In the genomic region with DNA sequence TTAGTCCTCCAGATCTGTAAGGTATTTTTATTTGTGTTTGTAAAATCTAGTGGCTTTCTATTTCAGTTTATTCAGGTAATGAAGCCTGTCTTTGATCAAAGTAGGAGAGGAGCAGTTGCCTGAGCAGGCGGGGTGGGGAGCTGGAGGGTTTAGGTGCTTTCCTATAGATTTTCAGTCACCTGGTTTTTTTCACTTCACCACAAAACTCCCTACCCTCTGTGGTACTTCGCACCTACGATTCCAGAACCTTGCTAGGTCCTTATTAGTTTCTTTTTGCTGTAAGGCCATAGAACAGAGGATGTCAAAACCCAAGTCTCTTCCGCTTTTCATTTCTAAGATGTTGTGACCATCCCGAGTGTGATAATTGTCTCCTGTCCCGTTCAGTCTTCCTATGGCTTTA, we compare ENCODE assay signal across 13 cellular contexts. TPM values are rescaled to one million over a fixed set of nuclear protein-coding genes. Genes with fewer than 3 reads are reported as not detected.
A peak's percentile ranks its signal among the peaks of the same experiment; 100 is the strongest.
DNase-seq lines count a peak whose midpoint lies in the region; ATAC-seq and TF ChIP-seq lines count a peak whose summit lies in the region.
"Had no signal": no experiment of that assay in that cellular context is flagged by ENCODE, and none has a peak within 500 bp of the region (broad histone marks: within the 10 kb centered on the region; RNA-seq: fewer than 3 reads in every experiment).

No MANE protein-coding gene starts in this region.

- CTCF ChIA-PET in activated naive CD4-positive, alpha-beta T cell treated with anti-CD3 and anti-CD28 coated beads, Interleukin-2, amount 10 ng/mL, durations not matched to agents 7 days and 5 days (lab: Charles Lee) = no interaction called here

- H3K9ac ChIP-seq in neural progenitor cell = no peak overlapping the region

- H3K27me3 Mint-ChIP-seq in activated naive CD4-positive, alpha-beta T cell treated with anti-CD3 and anti-CD28 coated beads, Interleukin-2, amount 10 ng/mL, durations not matched to agents 7 days and 5 days = no peaks in the 10 kb centered on the region
- no peaks in the 10 kb centered on the region for H3K27me3 Mint-ChIP-seq in neural progenitor cell (ENCODE audit: insufficient read depth, low read depth)

- H3K36me3 ChIP-seq in neural progenitor cell = peaks cover 12% of the 10 kb centered on the region
- H3K36me3 ChIP-seq: uterus had no signal

- ATAC-seq in GM21423 (IDR thresholded peaks at IDR 0.05; ENCODE audit: unreplicated experiment) = peak; percentile 53
- ATAC-seq in HG03196 (IDR thresholded peaks at IDR 0.05; ENCODE audit: unreplicated experiment) = peak; percentile 64
- peak; percentile 60 for ATAC-seq in stimulated activated effector memory CD8-positive, alpha-beta T cell treated with anti-CD3 and anti-CD28 coated beads, Interleukin-12 subunit alpha, Interleukin-12 subunit beta, amount 100 ng/mL, for 72 hours
- ATAC-seq in foreskin keratinocyte = no peak
- ATAC-seq: GM23338, PC-3 had no signal

- peak; percentile 9 for DNase-seq in activated naive CD4-positive, alpha-beta T cell treated with Interleukin-2 at 50 U/mL for 16 hours
- no peak for DNase-seq in activated naive CD4-positive, alpha-beta T cell treated with anti-CD3 and anti-CD28 coated beads, Interleukin-2, amount 10 ng/mL, durations not matched to agents 7 days and 5 days
- DNase-seq in stimulated activated effector memory CD8-positive, alpha-beta T cell treated with anti-CD3 and anti-CD28 coated beads, Interleukin-12 subunit alpha, Interleukin-12 subunit beta, amount 100 ng/mL, for 72 hours (ENCODE audit: low spot score in 2 of 2) = no peak
- DNase-seq in stimulated activated naive CD4-positive, alpha-beta T cell treated with Interleukin-2 at 50 U/mL for 16 hours (lab: John Stamatoyannopoulos, UW) = no peak
- DNase-seq in foreskin keratinocyte = no peak
- DNase-seq in neural progenitor cell (ENCODE audit: low spot score) = no peak
- DNase-seq: activated CD4-positive, alpha-beta T cell treated with anti-CD3 and anti-CD28 coated beads, Interleukin-2, amount 50 U/mL, for 1 hour; PC-3; uterus had no signal

- H3K9me3 ChIP-seq in neural progenitor cell (ENCODE audit: low read depth) = no peaks in the 10 kb centered on the region
- H3K9me3 ChIP-seq: uterus had no signal

- TF ChIP-seq CTCF in foreskin keratinocyte (conservative IDR thresholded peaks at IDR 0.05) (no peak), neural progenitor cell (IDR thresholded peaks at IDR 0.05) (no peak)

- peaks cover 8% of the 10 kb centered on the region for H4K20me1 ChIP-seq in neural progenitor cell (ENCODE audit: low read depth)

- peaks cover 18% of the 10 kb centered on the region for H3K4me1 Mint-ChIP-seq in activated naive CD4-positive, alpha-beta T cell treated with anti-CD3 and anti-CD28 coated beads, Interleukin-2, amount 10 ng/mL, durations not matched to agents 7 days and 5 days
- peaks cover 23% of the 10 kb centered on the region for H3K4me1 Mint-ChIP-seq in stimulated activated effector memory CD8-positive, alpha-beta T cell treated with anti-CD3 and anti-CD28 coated beads, Interleukin-12 subunit alpha, Interleukin-12 subunit beta, amount 100 ng/mL, for 72 hours
- H3K4me1 Mint-ChIP-seq in neural progenitor cell = peaks cover 3% of the 10 kb centered on the region

- no peak overlapping the region for H3K27ac Mint-ChIP-seq in activated naive CD4-positive, alpha-beta T cell treated with anti-CD3 and anti-CD28 coated beads, Interleukin-2, amount 10 ng/mL, durations not matched to agents 7 days and 5 days
- peak overlapping the region; percentile 11 for H3K27ac Mint-ChIP-seq in stimulated activated effector memory CD8-positive, alpha-beta T cell treated with anti-CD3 and anti-CD28 coated beads, Interleukin-12 subunit alpha, Interleukin-12 subunit beta, amount 100 ng/mL, for 72 hours
- no peak overlapping the region for H3K27ac Mint-ChIP-seq in neural progenitor cell
- H3K27ac Mint-ChIP-seq: GM23338 had no signal

- H3F3A ChIP-seq in neural progenitor cell (ENCODE audit: low read depth) = no peaks in the 10 kb centered on the region

- peaks cover 54% of the 10 kb centered on the region for H3K36me3 Mint-ChIP-seq in activated naive CD4-positive, alpha-beta T cell treated with anti-CD3 and anti-CD28 coated beads, Interleukin-2, amount 10 ng/mL, durations not matched to agents 7 days and 5 days
- H3K36me3 Mint-ChIP-seq in stimulated activated effector memory CD8-positive, alpha-beta T cell treated with anti-CD3 and anti-CD28 coated beads, Interleukin-12 subunit alpha, Interleukin-12 subunit beta, amount 100 ng/mL, for 72 hours = peaks cover 22% of the 10 kb centered on the region
- H3K36me3 Mint-ChIP-seq in neural progenitor cell = peaks cover 80% of the 10 kb centered on the region

- H3K4me3 Mint-ChIP-seq in activated naive CD4-positive, alpha-beta T cell treated with anti-CD3 and anti-CD28 coated beads, Interleukin-2, amount 10 ng/mL, durations not matched to agents 7 days and 5 days = no peak overlapping the region
- H3K4me3 Mint-ChIP-seq in stimulated activated effector memory CD8-positive, alpha-beta T cell treated with anti-CD3 and anti-CD28 coated beads, Interleukin-12 subunit alpha, Interleukin-12 subunit beta, amount 100 ng/mL, for 72 hours = no peak overlapping the region
- no peak overlapping the region for H3K4me3 Mint-ChIP-seq in neural progenitor cell
- H3K4me3 Mint-ChIP-seq: GM23338 had no signal

- H3K27ac ChIP-seq in foreskin keratinocyte (no peak overlapping the region), neural progenitor cell (no peak overlapping the region)
- H3K27ac ChIP-seq: uterus had no signal

- no peak overlapping the region for H3K4me3 ChIP-seq in neural progenitor cell
- H3K4me3 ChIP-seq: GM23338, uterus had no signal

- no peak overlapping the region for H2AFZ ChIP-seq in neural progenitor cell (replicated peaks)
- H2AFZ ChIP-seq: GM23338 had no signal

- no peak overlapping the region for H3K4me2 ChIP-seq in neural progenitor cell
- H3K4me2 ChIP-seq: GM23338 had no signal

- H3K9me3 Mint-ChIP-seq in activated naive CD4-positive, alpha-beta T cell treated with anti-CD3 and anti-CD28 coated beads, Interleukin-2, amount 10 ng/mL, durations not matched to agents 7 days and 5 days = no peaks in the 10 kb centered on the region
- H3K9me3 Mint-ChIP-seq in stimulated activated effector memory CD8-positive, alpha-beta T cell treated with anti-CD3 and anti-CD28 coated beads, Interleukin-12 subunit alpha, Interleukin-12 subunit beta, amount 100 ng/mL, for 72 hours = no peaks in the 10 kb centered on the region
- peaks cover 6% of the 10 kb centered on the region for H3K9me3 Mint-ChIP-seq in neural progenitor cell
- H3K9me3 Mint-ChIP-seq: GM23338 had no signal

- H3K4me1 ChIP-seq in foreskin keratinocyte (no peaks in the 10 kb centered on the region), neural progenitor cell (peaks cover 7% of the 10 kb centered on the region)
- H3K4me1 ChIP-seq: uterus had no signal

- H3K27me3 ChIP-seq in foreskin keratinocyte (no peaks in the 10 kb centered on the region), neural progenitor cell (no peaks in the 10 kb centered on the region)
- H3K27me3 ChIP-seq: uterus had no signal

- H3K79me2 ChIP-seq in neural progenitor cell (ENCODE audit: low read depth) = peaks cover 42% of the 10 kb centered on the region

RNA-seq across cellular contexts. Expression of a gene that starts 26.6 kb away (rescaled TPM):
- not detected in 2 replicates for total RNA-seq in foreskin keratinocyte
- not detected in 2 replicates for polyA plus RNA-seq in foreskin keratinocyte
- total RNA-seq in neural progenitor cell (ENCODE audit: low replicate concordance) = 72.8 and 87.2 TPM in 2 replicates
- total RNA-seq: osteoblast had no signal

Comparison
In these comparisons a context has a peak if more than half of its experiments do, and no peak if none do; other contexts are left out.
1. RNA of a gene that starts 26.6 kb away (total RNA-seq): 72.8 to 87.2 TPM in neural progenitor cell; not detected in foreskin keratinocyte; every median in the first group is over 10 times any median in the second.